1 cellular context compared by ENCODE assay signal in the genomic region with DNA sequence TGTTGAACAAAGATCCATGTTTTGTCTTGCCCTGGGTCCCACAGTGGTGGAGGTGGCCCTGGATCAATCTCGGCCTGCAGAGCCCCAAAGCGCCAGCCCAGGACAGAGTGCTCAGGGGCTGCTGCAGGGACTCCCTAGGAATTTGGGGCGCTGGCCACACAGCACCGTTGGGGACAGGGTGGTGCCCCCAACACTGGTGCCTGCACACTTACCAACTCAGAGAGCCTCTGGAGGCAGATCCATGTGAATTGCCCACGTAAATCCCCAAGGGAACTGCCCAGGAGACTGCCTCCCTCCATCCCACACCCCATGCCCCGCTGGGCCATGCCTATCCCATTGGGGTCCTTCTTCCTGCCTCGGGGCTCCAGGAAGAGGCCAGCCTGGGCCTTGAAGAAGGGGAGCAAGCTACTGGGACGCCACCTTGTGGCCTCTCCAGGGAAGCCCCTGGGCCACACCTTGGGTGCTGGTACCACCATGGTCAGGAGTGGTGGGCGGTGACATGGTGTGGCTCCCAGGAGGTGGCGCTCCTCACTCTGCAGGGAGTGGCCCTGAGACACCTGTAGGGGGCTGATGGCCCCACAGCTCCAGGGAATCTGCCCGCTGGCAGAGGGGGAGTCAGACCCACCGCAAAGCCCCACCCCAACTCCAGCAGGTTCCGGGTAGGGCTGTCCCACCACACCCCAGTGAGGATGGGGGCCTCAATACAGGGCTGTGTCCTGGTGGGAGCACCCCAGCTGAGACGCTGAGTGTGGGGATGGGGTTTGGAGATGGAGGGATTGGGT.
TF ChIP-seq lines count a peak whose summit lies in the region.

No MANE protein-coding gene starts in this region.

TF ChIP-seq in HepG2, 621 proteins besides CTCF, POLR2A, EP300 and RAD21 (continued from another document and continues in another):
- TF ChIP-seq, protein P1, sequence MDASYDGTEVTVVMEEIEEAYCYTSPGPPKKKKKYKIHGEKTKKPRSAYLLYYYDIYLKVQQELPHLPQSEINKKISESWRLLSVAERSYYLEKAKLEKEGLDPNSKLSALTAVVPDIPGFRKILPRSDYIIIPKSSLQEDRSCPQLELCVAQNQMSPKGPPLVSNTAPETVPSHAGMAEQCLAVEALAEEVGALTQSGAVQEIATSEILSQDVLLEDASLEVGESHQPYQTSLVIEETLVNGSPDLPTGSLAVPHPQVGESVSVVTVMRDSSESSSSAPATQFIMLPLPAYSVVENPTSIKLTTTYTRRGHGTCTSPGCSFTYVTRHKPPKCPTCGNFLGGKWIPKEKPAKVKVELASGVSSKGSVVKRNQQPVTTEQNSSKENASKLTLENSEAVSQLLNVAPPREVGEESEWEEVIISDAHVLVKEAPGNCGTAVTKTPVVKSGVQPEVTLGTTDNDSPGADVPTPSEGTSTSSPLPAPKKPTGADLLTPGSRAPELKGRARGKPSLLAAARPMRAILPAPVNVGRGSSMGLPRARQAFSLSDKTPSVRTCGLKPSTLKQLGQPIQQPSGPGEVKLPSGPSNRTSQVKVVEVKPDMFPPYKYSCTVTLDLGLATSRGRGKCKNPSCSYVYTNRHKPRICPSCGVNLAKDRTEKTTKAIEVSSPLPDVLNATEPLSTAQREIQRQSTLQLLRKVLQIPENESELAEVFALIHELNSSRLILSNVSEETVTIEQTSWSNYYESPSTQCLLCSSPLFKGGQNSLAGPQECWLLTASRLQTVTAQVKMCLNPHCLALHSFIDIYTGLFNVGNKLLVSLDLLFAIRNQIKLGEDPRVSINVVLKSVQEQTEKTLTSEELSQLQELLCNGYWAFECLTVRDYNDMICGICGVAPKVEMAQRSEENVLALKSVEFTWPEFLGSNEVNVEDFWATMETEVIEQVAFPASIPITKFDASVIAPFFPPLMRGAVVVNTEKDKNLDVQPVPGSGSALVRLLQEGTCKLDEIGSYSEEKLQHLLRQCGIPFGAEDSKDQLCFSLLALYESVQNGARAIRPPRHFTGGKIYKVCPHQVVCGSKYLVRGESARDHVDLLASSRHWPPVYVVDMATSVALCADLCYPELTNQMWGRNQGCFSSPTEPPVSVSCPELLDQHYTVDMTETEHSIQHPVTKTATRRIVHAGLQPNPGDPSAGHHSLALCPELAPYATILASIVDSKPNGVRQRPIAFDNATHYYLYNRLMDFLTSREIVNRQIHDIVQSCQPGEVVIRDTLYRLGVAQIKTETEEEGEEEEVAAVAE (CRISPR knock-in tag; IDR thresholded peaks at IDR 0.05; ENCODE audit: borderline replicate concordance), result no peak
- TF ChIP-seq TCF7 (IDR thresholded peaks at IDR 0.05; ENCODE audit: low read depth), result no peak
- TF ChIP-seq ZNF605 (CRISPR knock-in tag; IDR thresholded peaks at IDR 0.05), result 0 out of 2 replicates have a peak, but pooled peaks have one; percentile 23
- peak; percentile 91 for TF ChIP-seq KLF12 (CRISPR knock-in tag; IDR thresholded peaks at IDR 0.05; ENCODE audit: borderline replicate concordance)
- TF ChIP-seq, protein P2, sequence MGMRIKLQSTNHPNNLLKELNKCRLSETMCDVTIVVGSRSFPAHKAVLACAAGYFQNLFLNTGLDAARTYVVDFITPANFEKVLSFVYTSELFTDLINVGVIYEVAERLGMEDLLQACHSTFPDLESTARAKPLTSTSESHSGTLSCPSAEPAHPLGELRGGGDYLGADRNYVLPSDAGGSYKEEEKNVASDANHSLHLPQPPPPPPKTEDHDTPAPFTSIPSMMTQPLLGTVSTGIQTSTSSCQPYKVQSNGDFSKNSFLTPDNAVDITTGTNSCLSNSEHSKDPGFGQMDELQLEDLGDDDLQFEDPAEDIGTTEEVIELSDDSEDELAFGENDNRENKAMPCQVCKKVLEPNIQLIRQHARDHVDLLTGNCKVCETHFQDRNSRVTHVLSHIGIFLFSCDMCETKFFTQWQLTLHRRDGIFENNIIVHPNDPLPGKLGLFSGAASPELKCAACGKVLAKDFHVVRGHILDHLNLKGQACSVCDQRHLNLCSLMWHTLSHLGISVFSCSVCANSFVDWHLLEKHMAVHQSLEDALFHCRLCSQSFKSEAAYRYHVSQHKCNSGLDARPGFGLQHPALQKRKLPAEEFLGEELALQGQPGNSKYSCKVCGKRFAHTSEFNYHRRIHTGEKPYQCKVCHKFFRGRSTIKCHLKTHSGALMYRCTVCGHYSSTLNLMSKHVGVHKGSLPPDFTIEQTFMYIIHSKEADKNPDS (CRISPR knock-in tag; IDR thresholded peaks at IDR 0.05), result no peak
- TF ChIP-seq, protein P3, sequence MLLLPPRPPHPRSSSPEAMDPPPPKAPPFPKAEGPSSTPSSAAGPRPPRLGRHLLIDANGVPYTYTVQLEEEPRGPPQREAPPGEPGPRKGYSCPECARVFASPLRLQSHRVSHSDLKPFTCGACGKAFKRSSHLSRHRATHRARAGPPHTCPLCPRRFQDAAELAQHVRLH (CRISPR knock-in tag; IDR thresholded peaks at IDR 0.05; ENCODE audit: borderline replicate concordance, low read depth), result peak; percentile 42; the same call in 1 of the 2 replicates
- TF ChIP-seq ZNF790 (CRISPR knock-in tag; IDR thresholded peaks at IDR 0.05; ENCODE audit: borderline replicate concordance), result no peak
- TF ChIP-seq STAT5B (CRISPR knock-in tag; IDR thresholded peaks at IDR 0.05), result no peak
- no peak for TF ChIP-seq MXD4 (CRISPR knock-in tag; IDR thresholded peaks at IDR 0.05)
- no peak for TF ChIP-seq SP1 (IDR thresholded peaks at IDR 0.05)
- TF ChIP-seq SP1 (CRISPR knock-in tag; IDR thresholded peaks at IDR 0.05), result peak; percentile 76
- peak; percentile 39; the same call in 1 of the 2 replicates for TF ChIP-seq RXRB (CRISPR knock-in tag; IDR thresholded peaks at IDR 0.05; ENCODE audit: borderline replicate concordance)
- TF ChIP-seq ZNF292 (CRISPR knock-in tag; IDR thresholded peaks at IDR 0.05; ENCODE audit: borderline replicate concordance, low read depth), result no peak
- TF ChIP-seq KDM3A (CRISPR knock-in tag; IDR thresholded peaks at IDR 0.05; ENCODE audit: low read depth), result 0 out of 2 replicates have a peak, but pooled peaks have one; percentile 33
- TF ChIP-seq NONO (IDR thresholded peaks at IDR 0.05), result no peak
- TF ChIP-seq NONO (CRISPR knock-in tag; conservative IDR thresholded peaks at IDR 0.05), result 0 out of 2 replicates have a peak, but pooled peaks have one; percentile 54
- TF ChIP-seq SNAI1 (CRISPR knock-in tag; IDR thresholded peaks at IDR 0.05; ENCODE audit: borderline replicate concordance), result no peak
- 0 out of 2 replicates have a peak, but pooled peaks have one; percentile 20 for TF ChIP-seq ZNF670 (CRISPR knock-in tag; IDR thresholded peaks at IDR 0.05; ENCODE audit: borderline replicate concordance)
- 0 out of 2 replicates have a peak, but pooled peaks have one; percentile 41 for TF ChIP-seq ZNF329 (CRISPR knock-in tag; IDR thresholded peaks at IDR 0.05; ENCODE audit: low read depth)
- no peak for TF ChIP-seq TAF15 (IDR thresholded peaks at IDR 0.05; ENCODE audit: low read depth, low read length, poor library complexity, severe bottlenecking)
- no peak for TF ChIP-seq SMAD3 (CRISPR knock-in tag; IDR thresholded peaks at IDR 0.05)
- TF ChIP-seq PPARG (CRISPR knock-in tag; conservative IDR thresholded peaks at IDR 0.05), result no peak
- peak; percentile 63 for TF ChIP-seq YY1 (IDR thresholded peaks at IDR 0.05; ENCODE audit: insufficient read depth, insufficient replicate concordance, low read depth, low read length)
- 0 out of 2 replicates have a peak, but pooled peaks have one; percentile 32 for TF ChIP-seq PCBP1 (IDR thresholded peaks at IDR 0.05; ENCODE audit: borderline replicate concordance, low read depth, low read length)
- no peak for TF ChIP-seq PRMT3 (CRISPR knock-in tag; IDR thresholded peaks at IDR 0.05; ENCODE audit: borderline replicate concordance, low read depth)
- TF ChIP-seq, protein P4, sequence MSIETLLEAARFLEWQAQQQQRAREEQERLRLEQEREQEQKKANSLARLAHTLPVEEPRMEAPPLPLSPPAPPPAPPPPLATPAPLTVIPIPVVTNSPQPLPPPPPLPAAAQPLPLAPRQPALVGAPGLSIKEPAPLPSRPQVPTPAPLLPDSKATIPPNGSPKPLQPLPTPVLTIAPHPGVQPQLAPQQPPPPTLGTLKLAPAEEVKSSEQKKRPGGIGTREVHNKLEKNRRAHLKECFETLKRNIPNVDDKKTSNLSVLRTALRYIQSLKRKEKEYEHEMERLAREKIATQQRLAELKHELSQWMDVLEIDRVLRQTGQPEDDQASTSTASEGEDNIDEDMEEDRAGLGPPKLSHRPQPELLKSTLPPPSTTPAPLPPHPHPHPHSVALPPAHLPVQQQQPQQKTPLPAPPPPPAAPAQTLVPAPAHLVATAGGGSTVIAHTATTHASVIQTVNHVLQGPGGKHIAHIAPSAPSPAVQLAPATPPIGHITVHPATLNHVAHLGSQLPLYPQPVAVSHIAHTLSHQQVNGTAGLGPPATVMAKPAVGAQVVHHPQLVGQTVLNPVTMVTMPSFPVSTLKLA (IDR thresholded peaks at IDR 0.05), result no peak
- TF ChIP-seq, protein P5, sequence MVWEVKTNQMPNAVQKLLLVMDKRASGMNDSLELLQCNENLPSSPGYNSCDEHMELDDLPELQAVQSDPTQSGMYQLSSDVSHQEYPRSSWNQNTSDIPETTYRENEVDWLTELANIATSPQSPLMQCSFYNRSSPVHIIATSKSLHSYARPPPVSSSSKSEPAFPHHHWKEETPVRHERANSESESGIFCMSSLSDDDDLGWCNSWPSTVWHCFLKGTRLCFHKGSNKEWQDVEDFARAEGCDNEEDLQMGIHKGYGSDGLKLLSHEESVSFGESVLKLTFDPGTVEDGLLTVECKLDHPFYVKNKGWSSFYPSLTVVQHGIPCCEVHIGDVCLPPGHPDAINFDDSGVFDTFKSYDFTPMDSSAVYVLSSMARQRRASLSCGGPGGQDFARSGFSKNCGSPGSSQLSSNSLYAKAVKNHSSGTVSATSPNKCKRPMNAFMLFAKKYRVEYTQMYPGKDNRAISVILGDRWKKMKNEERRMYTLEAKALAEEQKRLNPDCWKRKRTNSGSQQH (CRISPR knock-in tag; IDR thresholded peaks at IDR 0.05; ENCODE audit: low read depth), result no peak
- no peak for TF ChIP-seq ZFP62 (CRISPR knock-in tag; IDR thresholded peaks at IDR 0.05)
- TF ChIP-seq, protein P6, sequence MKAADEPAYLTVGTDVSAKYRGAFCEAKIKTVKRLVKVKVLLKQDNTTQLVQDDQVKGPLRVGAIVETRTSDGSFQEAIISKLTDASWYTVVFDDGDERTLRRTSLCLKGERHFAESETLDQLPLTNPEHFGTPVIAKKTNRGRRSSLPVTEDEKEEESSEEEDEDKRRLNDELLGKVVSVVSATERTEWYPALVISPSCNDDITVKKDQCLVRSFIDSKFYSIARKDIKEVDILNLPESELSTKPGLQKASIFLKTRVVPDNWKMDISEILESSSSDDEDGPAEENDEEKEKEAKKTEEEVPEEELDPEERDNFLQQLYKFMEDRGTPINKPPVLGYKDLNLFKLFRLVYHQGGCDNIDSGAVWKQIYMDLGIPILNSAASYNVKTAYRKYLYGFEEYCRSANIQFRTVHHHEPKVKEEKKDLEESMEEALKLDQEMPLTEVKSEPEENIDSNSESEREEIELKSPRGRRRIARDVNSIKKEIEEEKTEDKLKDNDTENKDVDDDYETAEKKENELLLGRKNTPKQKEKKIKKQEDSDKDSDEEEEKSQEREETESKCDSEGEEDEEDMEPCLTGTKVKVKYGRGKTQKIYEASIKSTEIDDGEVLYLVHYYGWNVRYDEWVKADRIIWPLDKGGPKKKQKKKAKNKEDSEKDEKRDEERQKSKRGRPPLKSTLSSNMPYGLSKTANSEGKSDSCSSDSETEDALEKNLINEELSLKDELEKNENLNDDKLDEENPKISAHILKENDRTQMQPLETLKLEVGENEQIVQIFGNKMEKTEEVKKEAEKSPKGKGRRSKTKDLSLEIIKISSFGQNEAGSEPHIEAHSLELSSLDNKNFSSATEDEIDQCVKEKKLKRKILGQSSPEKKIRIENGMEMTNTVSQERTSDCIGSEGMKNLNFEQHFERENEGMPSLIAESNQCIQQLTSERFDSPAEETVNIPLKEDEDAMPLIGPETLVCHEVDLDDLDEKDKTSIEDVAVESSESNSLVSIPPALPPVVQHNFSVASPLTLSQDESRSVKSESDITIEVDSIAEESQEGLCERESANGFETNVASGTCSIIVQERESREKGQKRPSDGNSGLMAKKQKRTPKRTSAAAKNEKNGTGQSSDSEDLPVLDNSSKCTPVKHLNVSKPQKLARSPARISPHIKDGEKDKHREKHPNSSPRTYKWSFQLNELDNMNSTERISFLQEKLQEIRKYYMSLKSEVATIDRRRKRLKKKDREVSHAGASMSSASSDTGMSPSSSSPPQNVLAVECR (CRISPR knock-in tag; IDR thresholded peaks at IDR 0.05; ENCODE audit: borderline replicate concordance), result peak; percentile 68; the same call in 1 of the 2 replicates
- TF ChIP-seq, protein P7, sequence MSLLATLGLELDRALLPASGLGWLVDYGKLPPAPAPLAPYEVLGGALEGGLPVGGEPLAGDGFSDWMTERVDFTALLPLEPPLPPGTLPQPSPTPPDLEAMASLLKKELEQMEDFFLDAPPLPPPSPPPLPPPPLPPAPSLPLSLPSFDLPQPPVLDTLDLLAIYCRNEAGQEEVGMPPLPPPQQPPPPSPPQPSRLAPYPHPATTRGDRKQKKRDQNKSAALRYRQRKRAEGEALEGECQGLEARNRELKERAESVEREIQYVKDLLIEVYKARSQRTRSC (CRISPR knock-in tag; IDR thresholded peaks at IDR 0.05; ENCODE audit: low read depth), result no peak
- peak; percentile 64; the same call in 1 of the 2 replicates for TF ChIP-seq ZKSCAN8 (CRISPR knock-in tag; IDR thresholded peaks at IDR 0.05; ENCODE audit: borderline replicate concordance)
- TF ChIP-seq FLYWCH1 (CRISPR knock-in tag; IDR thresholded peaks at IDR 0.05), result no peak
- peak; percentile 55; the same call in 1 of the 2 replicates for TF ChIP-seq GABPB1 (CRISPR knock-in tag; IDR thresholded peaks at IDR 0.05)
- no peak for TF ChIP-seq FOSL1 (CRISPR knock-in tag; IDR thresholded peaks at IDR 0.05; ENCODE audit: borderline replicate concordance)
- TF ChIP-seq CEBPG (CRISPR knock-in tag; IDR thresholded peaks at IDR 0.05), result no peak
- no peak for TF ChIP-seq MTA3 (CRISPR knock-in tag; IDR thresholded peaks at IDR 0.05)
- no peak for TF ChIP-seq ASH2L (IDR thresholded peaks at IDR 0.05; ENCODE audit: insufficient read length, low read depth, low read length)
